Comparison of ENCODE assay signal across 1 cellular context in the genomic region with DNA sequence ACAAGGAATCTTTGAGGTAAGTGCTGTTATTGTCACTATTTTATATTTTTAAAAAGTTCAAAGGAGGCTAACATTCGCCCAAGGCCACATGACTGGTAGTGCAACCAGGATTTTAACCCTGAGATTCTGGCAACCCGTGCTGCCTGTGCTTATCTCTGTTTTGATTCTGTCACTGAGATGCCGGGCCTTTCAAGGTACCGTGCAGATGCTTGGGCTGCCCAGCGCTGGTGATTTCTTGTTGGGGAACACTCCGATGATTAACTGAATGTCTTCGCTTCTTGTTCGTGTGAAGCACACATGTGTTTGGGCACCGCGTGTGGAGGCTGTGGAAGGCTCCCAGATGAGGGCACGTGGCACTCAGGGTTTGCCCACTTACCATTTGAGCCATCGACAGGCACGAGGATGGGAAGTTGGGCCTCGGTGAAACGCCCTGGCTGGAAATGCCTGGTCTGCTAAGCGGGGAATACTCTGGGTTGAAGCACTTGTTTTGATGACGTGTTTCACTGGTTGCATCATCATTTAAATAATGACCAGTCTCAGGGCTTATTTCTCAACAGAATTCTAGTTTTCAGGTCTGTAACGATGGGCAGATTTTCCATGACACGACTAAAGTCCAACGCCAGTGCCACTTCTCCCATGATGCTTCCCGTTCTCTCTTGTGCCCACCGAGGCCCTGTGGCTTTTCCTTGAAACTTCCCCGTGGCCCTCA.
TF ChIP-seq lines count a peak whose summit lies in the region.

No MANE protein-coding gene starts in this region.

TF ChIP-seq in K562, 482 proteins besides CTCF, POLR2A, EP300 and RAD21:
- no peak for TF ChIP-seq GTF2E2 (tag; IDR thresholded peaks at IDR 0.05)
- TF ChIP-seq MED1 (CRISPR knock-in tag; IDR thresholded peaks at IDR 0.05; ENCODE audit: borderline replicate concordance), result no peak
- no peak for TF ChIP-seq CEBPG (CRISPR knock-in tag; IDR thresholded peaks at IDR 0.05)
- TF ChIP-seq CEBPG (tag; conservative IDR thresholded peaks at IDR 0.05 in 1 of 2, IDR thresholded peaks at IDR 0.05 in 1 of 2), result peak; percentile 64 to 77
- peak; percentile 91 for TF ChIP-seq ATF3 (IDR thresholded peaks at IDR 0.05)
- TF ChIP-seq ATF3 (CRISPR knock-in tag; conservative IDR thresholded peaks at IDR 0.05), result no peak
- TF ChIP-seq ATF7 (IDR thresholded peaks at IDR 0.05), result 0 out of 2 replicates have a peak, but pooled peaks have one; percentile 18
- TF ChIP-seq CEBPB (tag; IDR thresholded peaks at IDR 0.05), result peak; percentile 41; the same call in 1 of the 2 replicates
